Comparison of ENCODE assay signal across 11 cellular contexts in genomic region chr11:4740735-4741134, GRCh38. TPM values are rescaled to one million over a fixed set of nuclear protein-coding genes. Genes with fewer than 3 reads are reported as not detected.
"Had no signal": no experiment of that assay in that cellular context is flagged by ENCODE, and none has a peak within 500 bp of the region (broad histone marks: within the 10 kb centered on the region; RNA-seq: fewer than 3 reads in every experiment).

No MANE protein-coding gene starts in this region.

- H3K36me3 ChIP-seq: HAP-1 had no signal

- ATAC-seq: GM23338, HCT116 had no signal

- H3K4me1 ChIP-seq: HAP-1 had no signal

- H3K9me3 ChIP-seq: HAP-1 had no signal

- H3K27ac ChIP-seq: GM23248 had no signal

- DNase-seq: GM23248, GOT3, H7, H9, HCEC 1CT, HFFc6 had no signal

- H3K4me3 ChIP-seq: GM23248, GM23338, HAP-1 had no signal

RNA-seq across cellular contexts. Expression of gene OR51F1, which starts 29.0 kb away (rescaled TPM):
- total RNA-seq: GM23248, GM23338, H1, H4, H7, H9, HFFc6 had no signal
- polyA plus RNA-seq: GM23248, GM23338, H1 had no signal

RNA-seq across cellular contexts. Expression of gene MMP26, which starts 36.2 kb away (rescaled TPM):
- total RNA-seq: GM23248, GM23338, H1, H4, H7, H9, HFFc6 had no signal
- polyA plus RNA-seq: GM23248, GM23338 had no signal

RNA-seq across cellular contexts. Expression of gene OR51E2, which starts 43.1 kb away (rescaled TPM):
- total RNA-seq: GM23248, GM23338, H1, H7, H9 had no signal
- polyA plus RNA-seq: GM23248, GM23338, H1 had no signal
